8 cellular contexts compared by ENCODE assay signal in the genomic region with DNA sequence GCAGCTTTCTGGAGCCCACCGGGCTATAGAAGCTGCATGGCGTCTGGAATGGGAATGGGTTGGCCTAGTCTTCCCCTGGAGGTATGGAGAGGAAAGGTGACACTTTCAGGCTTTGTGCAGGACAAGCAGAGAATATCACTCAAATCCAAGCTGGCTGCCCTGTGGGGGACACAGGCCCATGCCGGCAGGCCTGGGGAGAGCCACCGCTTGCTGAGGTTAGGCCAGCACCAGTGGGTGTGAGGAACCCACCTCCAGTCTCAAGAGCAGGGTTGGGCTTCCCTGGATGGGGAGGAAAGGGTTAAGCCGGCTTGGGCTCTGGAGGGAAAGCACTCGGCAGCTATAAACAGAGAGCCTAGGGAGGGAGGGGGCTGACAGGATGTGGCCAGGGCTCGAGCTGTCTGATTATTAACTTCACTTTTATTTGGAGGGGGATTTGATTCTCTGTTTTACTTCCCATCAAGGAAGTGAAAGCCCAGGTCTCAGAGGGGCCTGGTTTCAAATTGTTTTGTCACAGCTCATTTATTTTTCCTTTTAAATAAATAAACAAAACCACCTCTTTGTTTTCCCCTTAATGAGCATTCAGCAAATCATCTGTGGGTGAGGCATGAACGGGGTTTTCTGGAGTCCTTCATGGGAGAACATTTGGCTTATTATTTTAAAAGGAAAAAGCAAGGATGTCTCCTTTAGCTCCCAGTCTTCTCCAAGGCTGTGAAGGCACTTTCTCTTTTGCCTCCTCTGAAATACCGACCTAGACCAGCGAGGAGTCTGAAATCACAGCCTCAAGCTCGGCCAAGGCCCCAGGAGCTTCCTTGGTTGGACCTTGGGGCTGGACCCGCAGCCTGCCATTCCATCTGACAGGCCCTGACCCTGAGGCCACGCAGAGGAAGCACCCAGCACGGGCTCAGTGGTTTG. TPM values are rescaled to one million over a fixed set of nuclear protein-coding genes. Genes with fewer than 3 reads are reported as not detected.
DNase-seq lines count a peak whose midpoint lies in the region; ATAC-seq and TF ChIP-seq lines count a peak whose summit lies in the region.

No MANE protein-coding gene starts in this region.

- no peaks in the 10 kb centered on the region for H3K27me3 Mint-ChIP-seq in CD8-positive, alpha-beta memory T cell
- no peaks in the 10 kb centered on the region for H3K27me3 Mint-ChIP-seq in activated CD4-positive, alpha-beta memory T cell treated with anti-CD3 and anti-CD28 coated beads for 36 hours
- no peaks in the 10 kb centered on the region for H3K27me3 Mint-ChIP-seq in natural killer cell treated with Interleukin-12 subunit alpha and Interleukin-12 subunit beta and Interleukin-15 and Interleukin-18, amount 100 ng/mL, for 72 hours

- intact Hi-C loops in activated CD4-positive, alpha-beta memory T cell treated with anti-CD3 and anti-CD28 coated beads for 36 hours (cut with micrococcal nuclease): loop anchor here (1.0 to 10.0 kb wide), 3 partner anchors 410 to 1000 kb away; a partner anchor contains a TSS
- intact Hi-C loops in esophagus muscularis mucosa (cut with DNase I): loop anchor here (2.0 kb wide), 1 partner anchor 20 kb away; no protein-coding TSS in a partner anchor

- no peak for TF ChIP-seq CTCF in esophagus muscularis mucosa (IDR thresholded peaks at IDR 0.05)

- no peaks in the 10 kb centered on the region for H3K9me3 ChIP-seq in CD8-positive, alpha-beta memory T cell (ENCODE audit: low read length)
- H3K9me3 ChIP-seq in esophagus muscularis mucosa: no peaks in the 10 kb centered on the region

- H3K27ac ChIP-seq in CD8-positive, alpha-beta memory T cell (ENCODE audit: low read depth, low read length): peak overlapping the region; percentile 86
- H3K27ac ChIP-seq in esophagus muscularis mucosa (replicated peaks in 1 of 4): peak overlapping the region; percentile 96 to 98 (median 97)

- WGBS in esophagus muscularis mucosa: 6% methylated on average over 14 of the region's 14 CpGs

- no peak for TF ChIP-seq POLR2A in esophagus muscularis mucosa (IDR thresholded peaks at IDR 0.05; ENCODE audit: low read depth)

- peak overlapping the region; percentile 79 for H3K4me3 ChIP-seq in CD8-positive, alpha-beta memory T cell (ENCODE audit: low read length)
- H3K4me3 ChIP-seq in esophagus muscularis mucosa: peak overlapping the region; percentile 28 to 62 (median 34)

- peak overlapping the region; percentile 76 to 94 (median 82) for H3K4me3 Mint-ChIP-seq in CD8-positive, alpha-beta memory T cell
- H3K4me3 Mint-ChIP-seq in activated CD4-positive, alpha-beta memory T cell treated with anti-CD3 and anti-CD28 coated beads for 36 hours: peak overlapping the region; percentile 77
- H3K4me3 Mint-ChIP-seq in natural killer cell treated with Interleukin-12 subunit alpha and Interleukin-12 subunit beta and Interleukin-15 and Interleukin-18, amount 100 ng/mL, for 72 hours: peak overlapping the region; percentile 84

- no peaks in the 10 kb centered on the region for H3K9me3 Mint-ChIP-seq in CD8-positive, alpha-beta memory T cell
- no peaks in the 10 kb centered on the region for H3K9me3 Mint-ChIP-seq in activated CD4-positive, alpha-beta memory T cell treated with anti-CD3 and anti-CD28 coated beads for 36 hours
- no peaks in the 10 kb centered on the region for H3K9me3 Mint-ChIP-seq in natural killer cell treated with Interleukin-12 subunit alpha and Interleukin-12 subunit beta and Interleukin-15 and Interleukin-18, amount 100 ng/mL, for 72 hours

- peak; percentile 37 to 76 (median 61) for DNase-seq in CD8-positive, alpha-beta memory T cell
- DNase-seq in LoVo (ENCODE audit: low spot score) (peak; percentile 53), esophagus muscularis mucosa (ENCODE audit: extremely low spot score) (no peak), AML-193 (lab: John Stamatoyannopoulos, UW) (no peak), cortex of kidney (lab: John Stamatoyannopoulos, UW) (no peak)
- DNase-seq in activated CD4-positive, alpha-beta memory T cell treated with anti-CD3 and anti-CD28 coated beads for 36 hours: peak; percentile 69
- DNase-seq in natural killer cell treated with Interleukin-12 subunit alpha and Interleukin-12 subunit beta and Interleukin-15 and Interleukin-18, amount 100 ng/mL, for 72 hours (ENCODE audit: low spot score): no peak

- H3K27me3 ChIP-seq in CD8-positive, alpha-beta memory T cell (ENCODE audit: insufficient read depth, low read length, poor library complexity, severe bottlenecking): no peaks in the 10 kb centered on the region
- no peaks in the 10 kb centered on the region for H3K27me3 ChIP-seq in esophagus muscularis mucosa

- peaks cover 60 to 73% (median 65%) of the 10 kb centered on the region in 3 donors for H3K4me1 Mint-ChIP-seq in CD8-positive, alpha-beta memory T cell
- peaks cover 65% of the 10 kb centered on the region for H3K4me1 Mint-ChIP-seq in activated CD4-positive, alpha-beta memory T cell treated with anti-CD3 and anti-CD28 coated beads for 36 hours (ENCODE audit: low read depth)
- H3K4me1 Mint-ChIP-seq in natural killer cell treated with Interleukin-12 subunit alpha and Interleukin-12 subunit beta and Interleukin-15 and Interleukin-18, amount 100 ng/mL, for 72 hours (ENCODE audit: low read depth in 2 of 2): peaks cover 31 to 37% of the 10 kb centered on the region in 2 donors

- CTCF ChIA-PET in CD8-positive, alpha-beta memory T cell (lab: Charles Lee): interaction anchor here (0.8 to 11.6 kb wide), 15 partner anchors 8 to 998 kb away, joined by 3 to 282 read pairs (median 9); a partner anchor contains a TSS
- CTCF ChIA-PET in activated CD4-positive, alpha-beta memory T cell treated with anti-CD3 and anti-CD28 coated beads for 36 hours (lab: Charles Lee): interaction anchor here (0.7 to 12.7 kb wide), 18 partner anchors 8 to 900 kb away, joined by 3 to 218 read pairs (median 6); a partner anchor contains a TSS

- H3K4me1 ChIP-seq in CD8-positive, alpha-beta memory T cell (ENCODE audit: insufficient read depth, low read length): peaks cover 55% of the 10 kb centered on the region
- H3K4me1 ChIP-seq in esophagus muscularis mucosa: peaks cover 39 to 85% (median 81%) of the 10 kb centered on the region in 4 donors

- ATAC-seq in GM19395 (IDR thresholded peaks at IDR 0.05; ENCODE audit: unreplicated experiment): peak; percentile 49
- ATAC-seq in natural killer cell treated with Interleukin-12 subunit alpha and Interleukin-12 subunit beta and Interleukin-15 and Interleukin-18, amount 100 ng/mL, for 72 hours: no peak

- H3K36me3 Mint-ChIP-seq in CD8-positive, alpha-beta memory T cell: peaks cover 0 to 1% (median 0%) of the 10 kb centered on the region in 3 donors
- no peaks in the 10 kb centered on the region for H3K36me3 Mint-ChIP-seq in activated CD4-positive, alpha-beta memory T cell treated with anti-CD3 and anti-CD28 coated beads for 36 hours
- no peaks in the 10 kb centered on the region for H3K36me3 Mint-ChIP-seq in natural killer cell treated with Interleukin-12 subunit alpha and Interleukin-12 subunit beta and Interleukin-15 and Interleukin-18, amount 100 ng/mL, for 72 hours

- POLR2A ChIA-PET in CD8-positive, alpha-beta memory T cell (lab: Charles Lee): interaction anchor here (0.6 to 12.2 kb wide), 10 partner anchors 14 to 566 kb away, joined by 3 to 445 read pairs (median 6); a partner anchor contains a TSS
- POLR2A ChIA-PET in activated CD4-positive, alpha-beta memory T cell treated with anti-CD3 and anti-CD28 coated beads for 36 hours (lab: Charles Lee): interaction anchor here (0.6 to 9.3 kb wide), 7 partner anchors 11 to 530 kb away, joined by 3 to 163 read pairs (median 12); a partner anchor contains a TSS

- H3K36me3 ChIP-seq in CD8-positive, alpha-beta memory T cell (ENCODE audit: insufficient read depth, low read length): no peaks in the 10 kb centered on the region
- no peaks in the 10 kb centered on the region for H3K36me3 ChIP-seq in esophagus muscularis mucosa

- no peak for TF ChIP-seq EP300 in esophagus muscularis mucosa (IDR thresholded peaks at IDR 0.05)

- H3K27ac Mint-ChIP-seq in CD8-positive, alpha-beta memory T cell: peak overlapping the region; percentile 90 to 100 (median 96)
- peak overlapping the region; percentile 93 for H3K27ac Mint-ChIP-seq in activated CD4-positive, alpha-beta memory T cell treated with anti-CD3 and anti-CD28 coated beads for 36 hours
- peak overlapping the region; percentile 94 to 95 for H3K27ac Mint-ChIP-seq in natural killer cell treated with Interleukin-12 subunit alpha and Interleukin-12 subunit beta and Interleukin-15 and Interleukin-18, amount 100 ng/mL, for 72 hours

RNA-seq across cellular contexts. Expression of a gene that starts 21.8 kb away (rescaled TPM):
- total RNA-seq in CD8-positive, alpha-beta memory T cell: 100 to 1,000 TPM; 128 to 133 TPM
- 124 TPM for polyA plus RNA-seq in CD8-positive, alpha-beta memory T cell
- 100 to 1,000 TPM; 103 to 107 TPM for total RNA-seq in activated CD4-positive, alpha-beta memory T cell treated with anti-CD3 and anti-CD28 coated beads for 36 hours
- 100 to 1,000 TPM; 191 to 704 (median 444) TPM for total RNA-seq in esophagus muscularis mucosa
- total RNA-seq in natural killer cell treated with Interleukin-12 subunit alpha and Interleukin-12 subunit beta and Interleukin-15 and Interleukin-18, amount 100 ng/mL, for 72 hours: 10 to 100 TPM; 42.4 to 94.9 TPM

Comparison
In these comparisons a context has a peak if more than half of its experiments do, and no peak if none do; other contexts are left out.
1. DNase-seq: peak in CD8-positive, alpha-beta memory T cell (5 of 5), LoVo (single experiment) and activated CD4-positive, alpha-beta memory T cell treated with anti-CD3 and anti-CD28 coated beads for 36 hours (single experiment); none in esophagus muscularis mucosa (single experiment), natural killer cell treated with Interleukin-12 subunit alpha and Interleukin-12 subunit beta and Interleukin-15 and Interleukin-18, amount 100 ng/mL, for 72 hours (single experiment), AML-193 (0 of 2) and cortex of kidney (single experiment).
2. Peak in every context shown above with its lines, with median percentiles within 50 percentile points of each other: H3K27ac Mint-ChIP-seq and H3K4me3 Mint-ChIP-seq.